Comparison of ENCODE assay signal across 8 cellular contexts in genomic region chr19:9406798-9407352, GRCh38. TPM values are rescaled to one million over a fixed set of nuclear protein-coding genes. Genes with fewer than 3 reads are reported as not detected.
DNase-seq lines count a peak whose midpoint lies in the region; ATAC-seq, FAIRE-seq and TF ChIP-seq lines count a peak whose summit lies in the region.

No MANE protein-coding gene starts in this region.

- H3K9ac ChIP-seq in kidney (ENCODE audit: low read length in 2 of 2): no peak overlapping the region

- no peak overlapping the region for H3K4me3 ChIP-seq in H7 (ENCODE audit: insufficient read depth, low read depth, low read length)
- H3K4me3 ChIP-seq in kidney (ENCODE audit: low read length in 2 of 2): peak overlapping the region; percentile 69 to 73

- H3K27ac Mint-ChIP-seq in endothelial cell (ENCODE audit: unreplicated experiment) (no peak overlapping the region), glutamatergic neuron (ENCODE audit: unreplicated experiment) (no peak overlapping the region)

- no peak for ATAC-seq in GM18873 (IDR thresholded peaks at IDR 0.05; ENCODE audit: low FRiP score, unreplicated experiment)

- H3K27me3 ChIP-seq in H7 (ENCODE audit: control insufficient read depth, insufficient read depth, low read length): no peaks in the 10 kb centered on the region

- no peaks in the 10 kb centered on the region for H3K36me3 ChIP-seq in H7 (replicated peaks; ENCODE audit: control insufficient read depth, insufficient read depth, low read length)
- no peaks in the 10 kb centered on the region for H3K36me3 ChIP-seq in kidney (ENCODE audit: control insufficient read depth in 1 of 2, insufficient read depth in 2 of 2, low read length in 2 of 2)

- no peak overlapping the region for H3K27ac ChIP-seq in kidney (ENCODE audit: low read depth in 2 of 2, low read length in 2 of 2)

- H3K9me3 Mint-ChIP-seq in endothelial cell (ENCODE audit: unreplicated experiment) (peaks cover 38% of the 10 kb centered on the region), glutamatergic neuron (ENCODE audit: unreplicated experiment) (peaks cover 20% of the 10 kb centered on the region)

- peaks cover 8 to 62% of the 10 kb centered on the region in 2 donors for H3K9me3 ChIP-seq in kidney (ENCODE audit: control insufficient read depth in 1 of 2, low read length in 2 of 2)

- no peak for FAIRE-seq in kidney (lab: Jason Lieb, UNC)

- peaks cover 8% of the 10 kb centered on the region for H3K27me3 Mint-ChIP-seq in endothelial cell (ENCODE audit: unreplicated experiment)
- H3K27me3 Mint-ChIP-seq in glutamatergic neuron (ENCODE audit: unreplicated experiment): no peaks in the 10 kb centered on the region

- H3K4me3 Mint-ChIP-seq in endothelial cell (ENCODE audit: unreplicated experiment) (no peak overlapping the region), glutamatergic neuron (ENCODE audit: unreplicated experiment) (no peak overlapping the region)

- no peaks in the 10 kb centered on the region for H3K4me1 ChIP-seq in kidney (ENCODE audit: control insufficient read depth in 1 of 2, insufficient read depth in 1 of 2, low read depth in 1 of 2, low read length in 2 of 2)

- TF ChIP-seq CTCF in kidney (IDR thresholded peaks at IDR 0.05; ENCODE audit: borderline replicate concordance, extremely low read depth, insufficient read depth) (no peak), endothelial cell (IDR thresholded peaks at IDR 0.05; ENCODE audit: unreplicated experiment) (no peak), glutamatergic neuron (IDR thresholded peaks at IDR 0.05; ENCODE audit: partially characterized antibody, unreplicated experiment) (no peak)

- intact Hi-C loops in kidney (cut with DNase I): no loop called here

- no peaks in the 10 kb centered on the region for H3K4me1 Mint-ChIP-seq in endothelial cell (ENCODE audit: unreplicated experiment)
- no peaks in the 10 kb centered on the region for H3K4me1 Mint-ChIP-seq in glutamatergic neuron (ENCODE audit: low read depth, unreplicated experiment)

- DNase-seq in H7 (peak; percentile 13), T-helper 1 cell (peak in 4 of 5 donors; percentile 15 to 32 (median 19)), astrocyte of the hippocampus (ENCODE audit: low read depth, low spot score) (peak; percentile 94), kidney (peak; percentile 85), endothelial cell (ENCODE audit: low spot score) (no peak), glutamatergic neuron (no peak)
- DNase-seq in stimulated activated CD4-positive, alpha-beta T cell treated with anti-CD3 and anti-CD28 coated beads, Interleukin-4, amount 100 ng/mL, for 24 hours: peak; percentile 64

- peaks cover 27% of the 10 kb centered on the region for H3K36me3 Mint-ChIP-seq in endothelial cell (ENCODE audit: low read depth, unreplicated experiment)
- H3K36me3 Mint-ChIP-seq in glutamatergic neuron (ENCODE audit: unreplicated experiment): peaks cover 20% of the 10 kb centered on the region

RNA-seq across cellular contexts. Expression of gene ZNF266, which starts 28.5 kb away (rescaled TPM):
- 6.2 and 9.8 TPM in 2 replicates for total RNA-seq in H7 (2014; rRNA removed; shearing (Covaris generic))
- total RNA-seq in kidney: 31.4 TPM
- 8.4 TPM for polyA plus RNA-seq in kidney (ENCODE audit: insufficient read depth, low read depth, low replicate concordance)
- total RNA-seq in endothelial cell (ENCODE audit: unreplicated experiment): 20.9 TPM
- 49.0 TPM for total RNA-seq in glutamatergic neuron (ENCODE audit: unreplicated experiment)

RNA-seq across cellular contexts. Expression of gene ZNF177, which starts 44.1 kb away (rescaled TPM):
- 1.00 and 1.4 TPM in 2 replicates for total RNA-seq in H7 (2014; rRNA removed; shearing (Covaris generic))
- total RNA-seq in kidney (1.8 TPM), endothelial cell (ENCODE audit: unreplicated experiment) (1.1 TPM), glutamatergic neuron (ENCODE audit: unreplicated experiment) (6.7 TPM)
- polyA plus RNA-seq in kidney (ENCODE audit: insufficient read depth, low read depth, low replicate concordance): 5.7 TPM

Comparison
In these comparisons a context has a peak if more than half of its experiments do, and no peak if none do; other contexts are left out.
1. DNase-seq: peak in H7 (single experiment), T-helper 1 cell (4 of 5), astrocyte of the hippocampus (single experiment), kidney (single experiment) and stimulated activated CD4-positive, alpha-beta T cell treated with anti-CD3 and anti-CD28 coated beads, Interleukin-4, amount 100 ng/mL, for 24 hours (single experiment); none in endothelial cell (single experiment) and glutamatergic neuron (single experiment).